Comparison of ENCODE assay signal across 25 cellular contexts in genomic region chr3:52106951-52107611, GRCh38. TPM values are rescaled to one million over a fixed set of nuclear protein-coding genes. Genes with fewer than 3 reads are reported as not detected.
A peak's percentile ranks its signal among the peaks of the same experiment; 100 is the strongest.
DNase-seq lines count a peak whose midpoint lies in the region; ATAC-seq and TF ChIP-seq lines count a peak whose summit lies in the region.
"Had no signal": no experiment of that assay in that cellular context is flagged by ENCODE, and none has a peak within 500 bp of the region (broad histone marks: within the 10 kb centered on the region; RNA-seq: fewer than 3 reads in every experiment).

No MANE protein-coding gene starts in this region.

- H3K9me3 Mint-ChIP-seq in nephron progenitor cell = peaks cover 6% of the 10 kb centered on the region
- H3K9me3 Mint-ChIP-seq: CD8-positive, alpha-beta T cell had no signal

- H3K36me3 ChIP-seq in BLaER1 (peaks cover 56% of the 10 kb centered on the region), GM23248 (ENCODE audit: low read depth) (peaks cover 6% of the 10 kb centered on the region; the same call in 1 of the 2 replicates), gastrocnemius medialis (no peaks in the 10 kb centered on the region)
- H3K36me3 ChIP-seq: pancreas, tibial artery had no signal

- H3K9ac ChIP-seq in BLaER1 = peak overlapping the region; percentile 58; the same call in 1 of the 2 replicates
- H3K9ac ChIP-seq in GM23248 = no peak overlapping the region

- intact Hi-C loops in gastrocnemius medialis (cut with DNase I; ENCODE audit: low total_unique reads) = no loop called here

- TF ChIP-seq POLR2A in gastrocnemius medialis (IDR thresholded peaks at IDR 0.05) = no peak

- H4K20me1 ChIP-seq in BLaER1 (no peaks in the 10 kb centered on the region), GM23248 (ENCODE audit: insufficient read depth) (no peaks in the 10 kb centered on the region)

- H3K4me1 ChIP-seq in BLaER1 (peaks cover 52% of the 10 kb centered on the region), GM23248 (ENCODE audit: insufficient read depth) (no peaks in the 10 kb centered on the region), gastrocnemius medialis (peaks cover 10 to 15% of the 10 kb centered on the region in 2 donors)

- peaks cover 32% of the 10 kb centered on the region for H3K4me1 Mint-ChIP-seq in nephron progenitor cell

- in situ Hi-C loops in GM23248 (cut with MboI) (no loop called here), gastrocnemius medialis (cut with MboI; ENCODE audit: low sequenced_read_pairs in 4 of 4) (no loop called here)

- H3K36me3 Mint-ChIP-seq in nephron progenitor cell (ENCODE audit: low read depth) = peaks cover 37% of the 10 kb centered on the region
- H3K36me3 Mint-ChIP-seq: CD8-positive, alpha-beta T cell; natural killer cell had no signal

- H3K4me3 ChIP-seq in BLaER1 = no peak overlapping the region
- no peak overlapping the region for H3K4me3 ChIP-seq in GM23248
- no peak overlapping the region for H3K4me3 ChIP-seq in gastrocnemius medialis
- H3K4me3 ChIP-seq: GM12878, pancreas, tibial artery had no signal

- H3K9me3 ChIP-seq in BLaER1 = peaks cover 4% of the 10 kb centered on the region
- no peaks in the 10 kb centered on the region for H3K9me3 ChIP-seq in GM23248 (ENCODE audit: low read depth)
- no peaks in the 10 kb centered on the region for H3K9me3 ChIP-seq in gastrocnemius medialis
- H3K9me3 ChIP-seq: pancreas, tibial artery had no signal

- H3K4me3 Mint-ChIP-seq in nephron progenitor cell = no peak overlapping the region
- H3K4me3 Mint-ChIP-seq: activated CD4-positive, alpha-beta memory T cell treated with anti-CD3 and anti-CD28 coated beads, Interleukin-2, amount 10 ng/mL, durations not matched to agents 7 days and 5 days; activated naive CD8-positive, alpha-beta T cell treated with anti-CD3 and anti-CD28 coated beads for 36 hours; CD8-positive, alpha-beta T cell; natural killer cell had no signal

- no peak for ATAC-seq in gastrocnemius medialis
- ATAC-seq: CD8-positive, alpha-beta T cell; GM12878; natural killer cell; pancreas had no signal

- peak overlapping the region; percentile 88 for H3K4me2 ChIP-seq in BLaER1
- no peak overlapping the region for H3K4me2 ChIP-seq in GM23248 (ENCODE audit: unreplicated experiment)

- DNase-seq in HPDE6-E6E7 (ENCODE audit: extremely low spot score) (peak; percentile 35), epithelial cell of prostate (ENCODE audit: low read depth, low spot score) (peak; percentile 45), nephron progenitor cell (no peak), GM23248 (no peak), OCI-M1 (lab: John Stamatoyannopoulos, UW) (no peak), gastrocnemius medialis (no peak)
- DNase-seq in activated CD4-positive, alpha-beta T cell treated with anti-CD3 and anti-CD28 coated beads, Interleukin-2, amount 50 U/mL, for 1 hour = no peak
- DNase-seq: activated CD4-positive, alpha-beta memory T cell treated with anti-CD3 and anti-CD28 coated beads, Interleukin-2, amount 10 ng/mL, durations not matched to agents 7 days and 5 days; activated naive CD8-positive, alpha-beta T cell treated with anti-CD3 and anti-CD28 coated beads for 36 hours; activated T-cell treated with anti-CD3 and anti-CD28 coated beads, Interleukin-2, amount 50 U/mL, for 48 hours; CD8-positive, alpha-beta T cell; foreskin fibroblast; kidney glomerular epithelial cell; natural killer cell; NCI-H1694 treated with DMSO at 0.1 percent for 48 hours; NCI-H2227 treated with DMSO at 0.1 percent for 48 hours; NCI-H748 treated with DMSO at 0.1 percent for 48 hours; SHP77; stimulated activated CD4-positive, alpha-beta T cell treated with anti-CD3 and anti-CD28 coated beads, Interleukin-1b, Interleukin-23, amount 100 ng/mL, for 48 hours; stimulated activated naive CD4-positive, alpha-beta T cell; tibial artery; WERI-Rb-1 had no signal

- WGBS in GM23248 (ENCODE audit: low coverage in 1 of 2, low lambda C conversion rate in 2 of 2, missing lambda C conversion rate in 2 of 2), 2 experiments = 93 to 95% methylated on average over 11 of the region's 11 CpGs

- H3K79me2 ChIP-seq in GM23248 (ENCODE audit: insufficient read depth) = no peaks in the 10 kb centered on the region

- no peaks in the 10 kb centered on the region for H3F3A ChIP-seq in GM23248 (ENCODE audit: insufficient read depth)

- TF ChIP-seq CTCF in nephron progenitor cell (IDR thresholded peaks at IDR 0.05) (no peak), gastrocnemius medialis (IDR thresholded peaks at IDR 0.05 in 4 of 5, conservative IDR thresholded peaks at IDR 0.05 in 1 of 5) (no peak)

- H3K27me3 ChIP-seq in BLaER1 (no peaks in the 10 kb centered on the region), GM23248 (replicated peaks; ENCODE audit: insufficient read depth) (no peaks in the 10 kb centered on the region), gastrocnemius medialis (no peaks in the 10 kb centered on the region)
- H3K27me3 ChIP-seq: pancreas, tibial artery had no signal

- peak overlapping the region; percentile 60 for H3K27ac Mint-ChIP-seq in nephron progenitor cell
- H3K27ac Mint-ChIP-seq: activated CD4-positive, alpha-beta memory T cell treated with anti-CD3 and anti-CD28 coated beads, Interleukin-2, amount 10 ng/mL, durations not matched to agents 7 days and 5 days; activated naive CD8-positive, alpha-beta T cell treated with anti-CD3 and anti-CD28 coated beads for 36 hours; CD8-positive, alpha-beta T cell had no signal

- H3K9me2 ChIP-seq in GM23248 (ENCODE audit: insufficient read depth) = no peaks in the 10 kb centered on the region

- no peak overlapping the region for H2AFZ ChIP-seq in GM23248

- no peaks in the 10 kb centered on the region for H3K27me3 Mint-ChIP-seq in nephron progenitor cell (ENCODE audit: low read depth, poor library complexity)
- H3K27me3 Mint-ChIP-seq: activated CD4-positive, alpha-beta memory T cell treated with anti-CD3 and anti-CD28 coated beads, Interleukin-2, amount 10 ng/mL, durations not matched to agents 7 days and 5 days; activated naive CD8-positive, alpha-beta T cell treated with anti-CD3 and anti-CD28 coated beads for 36 hours had no signal

- H3K27ac ChIP-seq in BLaER1 (peak overlapping the region; percentile 32; the same call in 1 of the 2 replicates), epithelial cell of prostate (peak overlapping the region; percentile 87), GM23248 (no peak overlapping the region), gastrocnemius medialis (no peak overlapping the region)
- H3K27ac ChIP-seq: pancreas, tibial artery, WERI-Rb-1 had no signal

RNA-seq across cellular contexts. Expression of gene POC1A, which starts 47.1 kb away (rescaled TPM):
- 2.3 and 5.2 TPM in 2 replicates for total RNA-seq in GM23248 (2014; rRNA removed; shearing (Covaris generic))
- 11.0 and 11.8 TPM in 2 replicates for polyA plus RNA-seq in GM23248 (2016; fragmentation: Nextera tagmentation; extraction: Ambion mirVana)
- total RNA-seq in gastrocnemius medialis = 1 to 10 TPM in 1 of 4 donors, under 1 TPM in 3; 0.51 to 3.2 (median 0.81) TPM

RNA-seq across cellular contexts. Expression of gene DUSP7, which starts 50.7 kb away (rescaled TPM):
- total RNA-seq in GM23248 (2014; rRNA removed; shearing (Covaris generic)) = 12.4 and 17.7 TPM in 2 replicates
- 5.1 and 5.8 TPM in 2 replicates for polyA plus RNA-seq in GM23248 (2016; fragmentation: Nextera tagmentation; extraction: Ambion mirVana)
- 10 to 100 TPM; 14.0 to 39.7 (median 26.3) TPM for total RNA-seq in gastrocnemius medialis

Comparison
In these comparisons a context has a peak if more than half of its experiments do, and no peak if none do; other contexts are left out.
1. H3K27ac ChIP-seq: peak in BLaER1 (single experiment) and epithelial cell of prostate (single experiment); none in GM23248 (single experiment) and gastrocnemius medialis (0 of 4).
2. DNase-seq: peak in HPDE6-E6E7 (single experiment) and epithelial cell of prostate (single experiment); none in nephron progenitor cell (single experiment), GM23248 (single experiment), OCI-M1 (single experiment), gastrocnemius medialis (0 of 2) and activated CD4-positive, alpha-beta T cell treated with anti-CD3 and anti-CD28 coated beads, Interleukin-2, amount 50 U/mL, for 1 hour (single experiment).